Comparison of ENCODE assay signal across 1 cellular context in genomic region chr16:1350691-1351090, GRCh38.
TF ChIP-seq lines count a peak whose summit lies in the region.

No MANE protein-coding gene starts in this region.

TF ChIP-seq in IMR-90, 13 proteins besides CTCF, POLR2A, EP300 and RAD21 (continued from another document):
- no peak for TF ChIP-seq CEBPB (IDR thresholded peaks at IDR 0.05; ENCODE audit: low read depth, low read length)
- no peak for TF ChIP-seq FOS (IDR thresholded peaks at IDR 0.05; ENCODE audit: low read depth, low read length)
- TF ChIP-seq RFX5 (IDR thresholded peaks at IDR 0.05; ENCODE audit: low read depth, low read length) = no peak
- TF ChIP-seq CHD1 (IDR thresholded peaks at IDR 0.05; ENCODE audit: low read depth, low read length) = no peak
- TF ChIP-seq RCOR1 (IDR thresholded peaks at IDR 0.05; ENCODE audit: insufficient replicate concordance, low read length) = no peak
- no peak for TF ChIP-seq SMC3 (IDR thresholded peaks at IDR 0.05; ENCODE audit: low read depth, low read length)
- TF ChIP-seq MAZ (IDR thresholded peaks at IDR 0.05; ENCODE audit: borderline replicate concordance, low read depth, low read length) = no peak
- TF ChIP-seq USF2 (IDR thresholded peaks at IDR 0.05; ENCODE audit: low read depth, low read length) = no peak
- no peak for TF ChIP-seq MAFK (IDR thresholded peaks at IDR 0.05; ENCODE audit: low read depth, low read length)
- no peak for TF ChIP-seq BHLHE40 (IDR thresholded peaks at IDR 0.05; ENCODE audit: low read depth, low read length)
- TF ChIP-seq NFE2L2 (IDR thresholded peaks at IDR 0.05; ENCODE audit: low read depth, low read length) = no peak
- no peak for TF ChIP-seq MXI1 (IDR thresholded peaks at IDR 0.05; ENCODE audit: borderline replicate concordance, low read depth, low read length)
